29 cellular contexts compared by ENCODE assay signal in genomic region chr7:67380858-67381257, GRCh38.
"Had no signal": no experiment of that assay in that cellular context is flagged by ENCODE, and none has a peak within 500 bp of the region (broad histone marks: within the 10 kb centered on the region; RNA-seq: fewer than 3 reads in every experiment).

No MANE protein-coding gene starts in this region.

- H3K79me2 ChIP-seq: parathyroid adenoma had no signal

- H3K4me3 ChIP-seq: left lung, lung, neural progenitor cell, right atrium auricular region, skin epidermis, stomach, testis, thyroid gland, transverse colon, upper lobe of left lung had no signal

- H3K27ac ChIP-seq: left lung, neural progenitor cell, neutrophil, parathyroid adenoma, right atrium auricular region, skin epidermis, stomach, testis, thyroid gland, transverse colon, upper lobe of left lung had no signal

- ATAC-seq: left colon; left lung; sciatic nerve; stimulated activated naive B cell treated with anti-CD40 and anti-IgM and Interleukin-4, amounts not matched to agents 10 μg/mL and 1 μg/mL and 100 μg/mL, for 72 hours; stimulated activated naive CD8-positive, alpha-beta T cell treated with anti-CD3 and anti-CD28 coated beads, Interleukin-15, Interleukin-2, amounts not matched to agents 100 U/mL and 50 U/mL, for 24 hours had no signal

- FAIRE-seq: islet of Langerhans, kidney had no signal

- H3K36me3 ChIP-seq: left lung, neural progenitor cell, neutrophil, right atrium auricular region, stomach, thyroid gland, transverse colon, upper lobe of left lung had no signal

- H3K4me2 ChIP-seq: neural progenitor cell had no signal

- H3K9ac ChIP-seq: neural progenitor cell, parathyroid adenoma had no signal

- H3K4me1 ChIP-seq: left lung, neural progenitor cell, parathyroid adenoma, right atrium auricular region, thyroid gland, transverse colon, upper lobe of left lung had no signal

- DNase-seq: hippocampal formation; immature natural killer cell; kidney; left colon; left lung; mesendoderm; naive B cell; natural killer cell; nephron progenitor cell; occipital lobe; stimulated activated CD4-positive, alpha-beta T cell treated with anti-CD3 and anti-CD28 coated beads, Interleukin-12 subunit alpha, Interleukin-12 subunit beta, amount 100 ng/mL, for 4 hours; stimulated activated CD4-positive, alpha-beta T cell treated with anti-CD3 and anti-CD28 coated beads, Interleukin-15, amount 100 ng/mL, for 24 hours; stimulated activated CD4-positive, alpha-beta T cell treated with anti-CD3 and anti-CD28 coated beads, Interleukin-2, amount 100 ng/mL, for 24 hours; stimulated activated CD4-positive, alpha-beta T cell treated with anti-CD3 and anti-CD28 coated beads, Interleukin-4, amount 100 ng/mL, for 1 hour; stimulated activated naive B cell treated with anti-CD40 and anti-IgM and Interleukin-4, amounts not matched to agents 10 μg/mL and 1 μg/mL and 100 μg/mL, for 72 hours; stimulated activated naive CD8-positive, alpha-beta T cell treated with anti-CD3 and anti-CD28 coated beads, Interleukin-15, Interleukin-2, amounts not matched to agents 100 U/mL and 50 U/mL, for 24 hours; stomach; testis; thyroid gland; transverse colon; upper lobe of left lung had no signal

- H3K27me3 ChIP-seq: left lung, neural progenitor cell, neutrophil, right atrium auricular region, stomach, testis, thyroid gland, transverse colon, upper lobe of left lung had no signal

- H3K9me3 ChIP-seq: left lung, neutrophil, right atrium auricular region, stomach, testis, thyroid gland, transverse colon, upper lobe of left lung had no signal

- H2AFZ ChIP-seq: parathyroid adenoma had no signal
